Comparison of ENCODE assay signal across 18 cellular contexts in genomic region chr22:27839261-27839660, GRCh38. TPM values are rescaled to one million over a fixed set of nuclear protein-coding genes. Genes with fewer than 3 reads are reported as not detected.
"Had no signal": no experiment of that assay in that cellular context is flagged by ENCODE, and none has a peak within 500 bp of the region (broad histone marks: within the 10 kb centered on the region; RNA-seq: fewer than 3 reads in every experiment).

No MANE protein-coding gene starts in this region.

- DNase-seq: colonic mucosa; effector CD8-positive, alpha-beta T cell; foreskin keratinocyte; hippocampal formation; left ventricle myocardium superior; naive thymus-derived CD4-positive, alpha-beta T cell; nephron progenitor cell; psoas muscle; retina; spleen; stimulated activated CD4-positive, alpha-beta T cell treated with anti-CD3 and anti-CD28 coated beads, Interleukin-15, amount 100 ng/mL, for 24 hours; stimulated activated CD4-positive, alpha-beta T cell treated with anti-CD3 and anti-CD28 coated beads, Interleukin-1b, Interleukin-23, amount 100 ng/mL, for 48 hours; stimulated activated CD4-positive, alpha-beta T cell treated with anti-CD3 and anti-CD28 coated beads, Interleukin-4, amount 100 ng/mL, for 24 hours; transverse colon had no signal

- H3K9me3 ChIP-seq: colonic mucosa, psoas muscle, right lobe of liver, thoracic aorta, transverse colon had no signal

- H3K4me3 Mint-ChIP-seq: naive thymus-derived CD4-positive, alpha-beta T cell; nephron progenitor cell; stimulated activated memory B cell treated with anti-CD40 and anti-IgM and Interleukin-4, amounts not matched to agents 10 μg/mL and 1 μg/mL and 100 μg/mL, for 72 hours; stimulated activated naive CD8-positive, alpha-beta T cell treated with anti-CD3 and anti-CD28 coated beads, Interleukin-15, Interleukin-2, amounts not matched to agents 100 ng/mL and 50 ng/mL, for 24 hours had no signal

- H3K27ac Mint-ChIP-seq: naive thymus-derived CD4-positive, alpha-beta T cell; stimulated activated memory B cell treated with anti-CD40 and anti-IgM and Interleukin-4, amounts not matched to agents 10 μg/mL and 1 μg/mL and 100 μg/mL, for 72 hours; stimulated activated naive CD8-positive, alpha-beta T cell treated with anti-CD3 and anti-CD28 coated beads, Interleukin-15, Interleukin-2, amounts not matched to agents 100 ng/mL and 50 ng/mL, for 24 hours had no signal

- H3K4me3 ChIP-seq: colonic mucosa, psoas muscle, right lobe of liver, spleen, thoracic aorta, transverse colon had no signal

- H3K4me1 ChIP-seq: colonic mucosa, psoas muscle, right lobe of liver, transverse colon had no signal

- H3K27ac ChIP-seq: colonic mucosa, foreskin keratinocyte, psoas muscle, right lobe of liver, spleen, thoracic aorta, transverse colon had no signal

- H3K9me3 Mint-ChIP-seq: stimulated activated naive CD8-positive, alpha-beta T cell treated with anti-CD3 and anti-CD28 coated beads, Interleukin-15, Interleukin-2, amounts not matched to agents 100 ng/mL and 50 ng/mL, for 24 hours had no signal

- H3K4me1 Mint-ChIP-seq: stimulated activated memory B cell treated with anti-CD40 and anti-IgM and Interleukin-4, amounts not matched to agents 10 μg/mL and 1 μg/mL and 100 μg/mL, for 72 hours had no signal

- H3K27me3 ChIP-seq: colonic mucosa, foreskin keratinocyte, right lobe of liver, spleen, transverse colon had no signal

- H3K36me3 ChIP-seq: colonic mucosa, right lobe of liver, thoracic aorta, transverse colon had no signal

- H3K27me3 Mint-ChIP-seq: naive thymus-derived CD4-positive, alpha-beta T cell; stimulated activated memory B cell treated with anti-CD40 and anti-IgM and Interleukin-4, amounts not matched to agents 10 μg/mL and 1 μg/mL and 100 μg/mL, for 72 hours; stimulated activated naive CD8-positive, alpha-beta T cell treated with anti-CD3 and anti-CD28 coated beads, Interleukin-15, Interleukin-2, amounts not matched to agents 100 ng/mL and 50 ng/mL, for 24 hours had no signal

RNA-seq across cellular contexts. Expression of gene MN1, which starts 37.7 kb away (rescaled TPM):
- polyA plus RNA-seq: naive thymus-derived CD4-positive, alpha-beta T cell had no signal
